ENCODE assay signal across 16 cellular contexts in the genomic region with DNA sequence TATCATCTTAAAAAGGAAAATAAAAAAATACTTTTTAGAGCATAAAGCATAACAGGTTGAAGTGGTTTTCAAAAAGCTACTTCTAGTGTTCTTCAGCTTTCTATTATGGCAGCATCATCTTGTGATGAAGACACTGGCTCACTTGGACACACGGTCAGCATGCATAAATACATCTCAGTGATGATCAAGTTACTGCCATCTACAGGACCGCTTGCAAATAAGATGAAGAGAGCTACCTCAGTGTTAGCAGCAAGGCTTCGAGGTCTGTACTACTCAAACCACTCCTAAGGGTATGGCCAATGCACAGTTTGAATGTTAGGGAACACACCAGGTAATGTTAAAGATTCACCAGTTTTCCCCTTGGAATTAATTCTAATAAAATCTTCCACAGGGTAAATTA. TPM values are rescaled to one million over a fixed set of nuclear protein-coding genes. Genes with fewer than 3 reads are reported as not detected.
DNase-seq lines count a peak whose midpoint lies in the region; TF ChIP-seq lines count a peak whose summit lies in the region.
"Had no signal": no experiment of that assay in that cellular context is flagged by ENCODE, and none has a peak within 500 bp of the region (broad histone marks: within the 10 kb centered on the region; RNA-seq: fewer than 3 reads in every experiment).

No MANE protein-coding gene starts in this region.

- no peak overlapping the region for H3K4me3 ChIP-seq in BE2C (ENCODE audit: low read depth, low read length)
- H3K4me3 ChIP-seq in OCI-LY7 (ENCODE audit: low read depth, low read length, poor library complexity, severe bottlenecking) = no peak overlapping the region
- H3K4me3 ChIP-seq in endodermal cell (ENCODE audit: low read length) = no peak overlapping the region
- no peak overlapping the region for H3K4me3 ChIP-seq in colonic mucosa
- no peak overlapping the region for H3K4me3 ChIP-seq in HAP-1
- H3K4me3 ChIP-seq: esophagus muscularis mucosa, stomach had no signal

- peaks cover 21% of the 10 kb centered on the region for H3K36me3 Mint-ChIP-seq in endodermal cell (ENCODE audit: low read depth)

- H3K27me3 Mint-ChIP-seq in endodermal cell (ENCODE audit: insufficient read depth) = no peaks in the 10 kb centered on the region
- H3K27me3 Mint-ChIP-seq: activated naive CD8-positive, alpha-beta T cell treated with anti-CD3 and anti-CD28 coated beads, Interleukin-2, amount 10 ng/mL, durations not matched to agents 7 days and 5 days had no signal

- H3K9me2 ChIP-seq in OCI-LY7 (ENCODE audit: insufficient read depth, low read length) = no peaks in the 10 kb centered on the region

- no peaks in the 10 kb centered on the region for H3K9me3 ChIP-seq in BE2C
- H3K9me3 ChIP-seq in OCI-LY7 (ENCODE audit: low read length) = no peaks in the 10 kb centered on the region
- peaks cover 5% of the 10 kb centered on the region for H3K9me3 ChIP-seq in endodermal cell (ENCODE audit: control insufficient read depth, low read length)
- H3K9me3 ChIP-seq in colonic mucosa = no peaks in the 10 kb centered on the region
- H3K9me3 ChIP-seq in HAP-1 = no peaks in the 10 kb centered on the region
- H3K9me3 ChIP-seq: stomach had no signal

- POLR2A ChIA-PET in OCI-LY7 (lab: Charles Lee) = interaction anchor here (0.6 kb wide), 1 partner anchor 588 kb away, joined by 5 read pairs; no protein-coding TSS in a partner anchor

- H3K4me2 ChIP-seq in OCI-LY7 (ENCODE audit: low read length) = no peak overlapping the region

- no peak overlapping the region for H3K27ac ChIP-seq in OCI-LY7 (ENCODE audit: low read depth, low read length, poor library complexity, severe bottlenecking)
- no peak overlapping the region for H3K27ac ChIP-seq in endodermal cell (ENCODE audit: low read depth, low read length)
- no peak overlapping the region for H3K27ac ChIP-seq in colonic mucosa
- H3K27ac ChIP-seq: esophagus muscularis mucosa, stomach had no signal

- H3K27me3 ChIP-seq in BE2C (no peaks in the 10 kb centered on the region), endodermal cell (ENCODE audit: control insufficient read depth, insufficient read depth, low read length, poor library complexity, severe bottlenecking) (no peaks in the 10 kb centered on the region), colonic mucosa (no peaks in the 10 kb centered on the region), HAP-1 (ENCODE audit: low read depth) (no peaks in the 10 kb centered on the region)
- H3K27me3 ChIP-seq: esophagus muscularis mucosa, stomach had no signal

- peaks cover 17% of the 10 kb centered on the region for H3K9me3 Mint-ChIP-seq in endodermal cell

- H2AFZ ChIP-seq in OCI-LY7 (ENCODE audit: low read length) = no peak overlapping the region

- in situ Hi-C loops in HAP-1 (cut with MboI; ENCODE audit: low sequenced_read_pairs) = no loop called here

- CTCF ChIA-PET in OCI-LY7 (lab: Charles Lee; ENCODE audit: unreplicated experiment) = no interaction called here

- no peaks in the 10 kb centered on the region for H3K79me2 ChIP-seq in OCI-LY7 (ENCODE audit: insufficient read depth, low read depth, low read length)

- H3K4me3 Mint-ChIP-seq in endodermal cell = no peak overlapping the region
- H3K4me3 Mint-ChIP-seq: activated naive CD8-positive, alpha-beta T cell treated with anti-CD3 and anti-CD28 coated beads, Interleukin-2, amount 10 ng/mL, durations not matched to agents 7 days and 5 days; neural crest cell had no signal

- DNase-seq in BE2C (no peak), H4 (ENCODE audit: low spot score) (peak; percentile 8), OCI-LY7 (ENCODE audit: low spot score) (no peak), endodermal cell (no peak), EL (no peak), retina (no peak), colonic mucosa (no peak), HAP-1 (ENCODE audit: low spot score in 2 of 2) (no peak)
- DNase-seq: activated naive CD8-positive, alpha-beta T cell treated with anti-CD3 and anti-CD28 coated beads, Interleukin-2, amount 10 ng/mL, durations not matched to agents 7 days and 5 days; C1 segment of cervical spinal cord; hypothalamus; NK-92 treated with Interleukin-12 subunit alpha and Interleukin-12 subunit beta, amount 100 ng/mL, for 24 hours; stomach; SW 1271 had no signal

- H3K36me3 ChIP-seq in BE2C = no peaks in the 10 kb centered on the region
- H3K36me3 ChIP-seq in OCI-LY7 (ENCODE audit: insufficient read depth, low read length) = no peaks in the 10 kb centered on the region
- H3K36me3 ChIP-seq in endodermal cell (ENCODE audit: control insufficient read depth, insufficient read depth, low read length) = peaks cover 4% of the 10 kb centered on the region
- H3K36me3 ChIP-seq in colonic mucosa = no peaks in the 10 kb centered on the region
- no peaks in the 10 kb centered on the region for H3K36me3 ChIP-seq in HAP-1 (replicated peaks)

- no peak overlapping the region for H3K27ac Mint-ChIP-seq in endodermal cell
- H3K27ac Mint-ChIP-seq: activated naive CD8-positive, alpha-beta T cell treated with anti-CD3 and anti-CD28 coated beads, Interleukin-2, amount 10 ng/mL, durations not matched to agents 7 days and 5 days had no signal

- no peaks in the 10 kb centered on the region for H3K4me1 ChIP-seq in BE2C
- no peaks in the 10 kb centered on the region for H3K4me1 ChIP-seq in OCI-LY7 (ENCODE audit: insufficient read depth, low read length, poor library complexity, severe bottlenecking)
- H3K4me1 ChIP-seq in endodermal cell (ENCODE audit: control insufficient read depth, insufficient read depth, low read length) = no peaks in the 10 kb centered on the region
- H3K4me1 ChIP-seq in colonic mucosa = no peaks in the 10 kb centered on the region
- no peaks in the 10 kb centered on the region for H3K4me1 ChIP-seq in HAP-1
- H3K4me1 ChIP-seq: esophagus muscularis mucosa had no signal

- BruUV-seq in OCI-LY7 (replicated peaks; lab: Mats Ljungman, UMichigan) = no TSS peak

- no peaks in the 10 kb centered on the region for H3K4me1 Mint-ChIP-seq in endodermal cell
- H3K4me1 Mint-ChIP-seq: neural crest cell had no signal

- intact Hi-C loops in OCI-LY7 (cut with micrococcal nuclease; ENCODE audit: unreplicated experiment) (no loop called here), colonic mucosa (cut with DNase I) (no loop called here)

- H3K9ac ChIP-seq in endodermal cell (ENCODE audit: extremely low read depth, low read length, poor library complexity, severe bottlenecking) = no peak overlapping the region
- H3K9ac ChIP-seq in colonic mucosa (ENCODE audit: low read depth in 2 of 2, low read length in 2 of 2) = no peak overlapping the region

- no peaks in the 10 kb centered on the region for H4K20me1 ChIP-seq in OCI-LY7 (ENCODE audit: insufficient read depth, low read length)

- 87 to 91% methylated on average over 3 of the region's 3 CpGs for WGBS in endodermal cell (ENCODE audit: insufficient coverage in 1 of 2, insufficient read length in 1 of 2), 2 experiments

- peak; percentile 28 for TF ChIP-seq CTCF in BE2C (IDR thresholded peaks at IDR 0.05; ENCODE audit: low read depth, low read length)
- TF ChIP-seq CTCF in OCI-LY7 (conservative IDR thresholded peaks at IDR 0.05; ENCODE audit: low read length) = peak; percentile 35
- TF ChIP-seq CTCF in endodermal cell (conservative IDR thresholded peaks at IDR 0.05) = peak; percentile 57
- TF ChIP-seq CTCF in colonic mucosa (IDR thresholded peaks at IDR 0.05) = no peak

RNA-seq across cellular contexts. Expression of gene GALC, which starts 58.8 kb away (rescaled TPM):
- polyA plus RNA-seq in BE2C (2012; ENCODE audit: insufficient read depth, insufficient read length, low read depth) = 14.7 TPM
- total RNA-seq in H4 (2014; rRNA removed; shearing (Covaris generic)) = not detected in 2 replicates
- total RNA-seq in OCI-LY7 (2014; rRNA removed; shearing (Covaris generic)) = 4.4 and 7.5 TPM in 2 replicates
- total RNA-seq in OCI-LY7 (2022) = 18.0 and 21.3 TPM in 2 replicates
- 10 to 100 TPM; 31.8 to 76.0 TPM for total RNA-seq in endodermal cell
- polyA plus RNA-seq in endodermal cell (2013, experiment 1 of 2) = 36.8 TPM
- polyA plus RNA-seq in endodermal cell (2013, experiment 2 of 2) = 35.6 TPM
- total RNA-seq in colonic mucosa = 10 to 100 TPM; 14.9 to 27.4 TPM
